Comparison of ENCODE assay signal across 15 cellular contexts in the genomic region with DNA sequence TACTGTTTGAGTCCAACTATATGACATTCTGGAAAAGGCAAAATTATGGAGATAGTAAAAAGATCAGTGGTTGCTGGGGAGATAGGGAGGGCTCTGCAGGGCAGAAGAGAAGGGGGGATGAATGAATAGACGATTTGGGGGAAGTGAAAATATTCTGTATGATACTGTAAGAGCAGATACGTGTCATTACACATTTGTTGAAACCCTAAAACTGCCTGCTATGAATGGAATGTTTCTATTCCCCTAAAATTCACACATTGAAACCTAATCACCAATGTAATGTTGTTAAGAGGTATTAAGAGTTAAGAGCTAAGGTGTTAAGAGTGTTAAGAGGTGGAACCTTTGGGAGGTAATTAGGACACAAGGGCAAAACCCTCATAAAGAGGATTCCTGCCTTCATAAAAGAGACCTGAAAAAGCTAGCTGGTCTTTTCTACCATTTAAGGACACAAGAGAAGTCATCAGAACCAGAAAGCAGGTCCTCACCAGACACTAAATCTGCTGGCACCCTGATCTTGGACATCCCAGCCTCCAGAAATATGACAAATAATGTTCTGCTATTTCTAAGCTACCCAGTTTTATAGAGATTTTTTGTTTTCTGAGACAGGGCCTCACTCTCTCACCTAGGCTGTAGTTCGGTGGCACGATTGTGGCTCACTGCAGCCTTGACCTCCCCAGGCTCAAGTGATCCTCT.
DNase-seq lines count a peak whose midpoint lies in the region; ATAC-seq, FAIRE-seq and TF ChIP-seq lines count a peak whose summit lies in the region.
"Had no signal": no experiment of that assay in that cellular context is flagged by ENCODE, and none has a peak within 500 bp of the region (broad histone marks: within the 10 kb centered on the region; RNA-seq: fewer than 3 reads in every experiment).

No MANE protein-coding gene starts in this region.

- CTCF ChIA-PET in GM12878 (lab: Yijun Ruan, JAX) = interaction anchor here (0.7 to 2.1 kb wide), 8 partner anchors 11 to 196 kb away, joined by 3 to 14 read pairs (median 3); partner anchors contain the start of genes ATAD2B and WDCP

- H3K36me3 ChIP-seq in GM12878 (ENCODE audit: control insufficient read depth in 2 of 2, insufficient read depth in 2 of 2, low read length in 1 of 2) = peaks cover 2% of the 10 kb centered on the region in 2 experiments; a peak in 3 of 4 replicates
- H3K36me3 ChIP-seq: thoracic aorta had no signal

- RAD21 ChIA-PET in GM12878 (lab: Charles Lee; ENCODE audit: unreplicated experiment) = interaction anchor here (0.6 to 3.0 kb wide), 9 partner anchors 8 to 268 kb away, joined by 3 to 18 read pairs (median 3); partner anchors contain the start of gene ATAD2B

- H2AFZ ChIP-seq in GM12878 (ENCODE audit: control insufficient read depth, low read depth, low read length) = peak overlapping the region; percentile 51

- POLR2A ChIA-PET in GM12878 (lab: Charles Lee) = interaction anchor here (0.5 to 2.4 kb wide), 6 partner anchors 23 to 97 kb away, joined by 3 to 8 read pairs (median 5); partner anchors contain the start of gene ATAD2B

- H3K9ac ChIP-seq in GM12878 (ENCODE audit: control insufficient read depth, insufficient read depth, low read length) = peak overlapping the region; percentile 52

- no peak for TF ChIP-seq POLR2A in GM12878 (IDR thresholded peaks at IDR 0.05; ENCODE audit: low read depth, low read length)

- BruUV-seq in GM12878 (replicated peaks; lab: Mats Ljungman, UMichigan) = no TSS peak

- WGBS in GM12878 (ENCODE audit: insufficient coverage, insufficient replicate concordance, low lambda C conversion rate, missing lambda C conversion rate) = 48% methylated on average over 4 of the region's 4 CpGs

- H3K4me3 ChIP-seq in GM12878 = no peak overlapping the region; the same call in 1 of the 2 replicates
- H3K4me3 ChIP-seq: thoracic aorta had no signal

- peak overlapping the region; percentile 87 for H3K27ac ChIP-seq in GM12878 (ENCODE audit: control insufficient read depth, insufficient read depth)
- H3K27ac ChIP-seq: thoracic aorta had no signal

- H3K27me3 ChIP-seq in GM12878 (replicated peaks in 1 of 2; ENCODE audit: control insufficient read depth in 2 of 2, insufficient read depth in 2 of 2, low read length in 1 of 2) = no peaks in the 10 kb centered on the region

- H3K79me2 ChIP-seq in GM12878 (ENCODE audit: control insufficient read depth, insufficient read depth, low read length) = peaks cover 3% of the 10 kb centered on the region

- no peaks in the 10 kb centered on the region for H3K9me3 ChIP-seq in GM12878 (replicated peaks; ENCODE audit: control insufficient read depth, insufficient read depth, low read length)
- H3K9me3 ChIP-seq: thoracic aorta had no signal

- in situ Hi-C loops in GM12878 (cut with MboI) = no loop called here

- H4K20me1 ChIP-seq in GM12878 (ENCODE audit: control insufficient read depth, insufficient read depth) = no peaks in the 10 kb centered on the region

- no peak for TF ChIP-seq CTCF in GM12878 (IDR thresholded peaks at IDR 0.05 in 2 of 3, conservative IDR thresholded peaks at IDR 0.05 in 1 of 3; ENCODE audit: control insufficient read depth in 2 of 3, extremely low read depth in 1 of 3, insufficient read depth in 1 of 3, low read depth in 3 of 3, low read length in 3 of 3)

- peak in 1 of 2 experiments; percentile 81; a peak in 2 of 4 replicates for TF ChIP-seq EP300 in GM12878 (IDR thresholded peaks at IDR 0.05; ENCODE audit: borderline replicate concordance in 1 of 2, control insufficient read depth in 1 of 2, low read depth in 2 of 2, low read length in 2 of 2)

- H3K4me2 ChIP-seq in GM12878 (ENCODE audit: control insufficient read depth, insufficient read depth) = peak overlapping the region; percentile 36

- SMC1A ChIA-PET in GM12878 (lab: Charles Lee; ENCODE audit: uncharacterized antibody, unreplicated experiment) = interaction anchor here (0.9 to 2.8 kb wide), 8 partner anchors 12 to 77 kb away, joined by 3 to 17 read pairs (median 4); partner anchors contain the start of gene ATAD2B

- ATAC-seq in GM18499 (IDR thresholded peaks at IDR 0.05; ENCODE audit: insufficient read depth, unreplicated experiment) (peak; percentile 83), GM21360 (IDR thresholded peaks at IDR 0.05; ENCODE audit: unreplicated experiment) (peak; percentile 88), HG03064 (IDR thresholded peaks at IDR 0.05; ENCODE audit: low read depth, unreplicated experiment) (peak; percentile 77), GM12878 (peak; percentile 97)
- ATAC-seq: left lobe of liver had no signal

- intact Hi-C loops in GM12878 (cut with micrococcal nuclease; ENCODE audit: unreplicated experiment) = no loop called here

- H3K4me1 ChIP-seq in GM12878 (ENCODE audit: control insufficient read depth, insufficient read depth, low read length) = peaks cover 29% of the 10 kb centered on the region

- no peak for TF ChIP-seq RAD21 in GM12878 (IDR thresholded peaks at IDR 0.05; ENCODE audit: insufficient read depth, low read depth, low read length)

- peak; percentile 98 for FAIRE-seq in GM12878 (lab: Jason Lieb, UNC)

- DNase-seq in GM12878 (ENCODE audit: low read depth, low spot score) = peak; percentile 53
- DNase-seq in activated CD4-positive, alpha-beta T cell treated with anti-CD3 and anti-CD28 coated beads for 4 hours = no peak
- DNase-seq in CD1c-positive myeloid dendritic cell (ENCODE audit: extremely low spot score) = no peak
- no peak for DNase-seq in epidermal melanocyte (ENCODE audit: insufficient read length, low spot score)
- no peak for DNase-seq in NCI-H128 (lab: John Stamatoyannopoulos, UW; ENCODE audit: unreplicated experiment)
- DNase-seq: cerebellar nuclear complex; foreskin fibroblast; NCI-H146; occipital lobe; stimulated activated CD4-positive, alpha-beta T cell treated with anti-CD3 and anti-CD28 coated beads, Interleukin-4, amount 100 ng/mL, for 4 hours had no signal

TF ChIP-seq in GM12878, 131 proteins besides CTCF, POLR2A, EP300 and RAD21 (continues in another document):
- TF ChIP-seq, protein P1, sequence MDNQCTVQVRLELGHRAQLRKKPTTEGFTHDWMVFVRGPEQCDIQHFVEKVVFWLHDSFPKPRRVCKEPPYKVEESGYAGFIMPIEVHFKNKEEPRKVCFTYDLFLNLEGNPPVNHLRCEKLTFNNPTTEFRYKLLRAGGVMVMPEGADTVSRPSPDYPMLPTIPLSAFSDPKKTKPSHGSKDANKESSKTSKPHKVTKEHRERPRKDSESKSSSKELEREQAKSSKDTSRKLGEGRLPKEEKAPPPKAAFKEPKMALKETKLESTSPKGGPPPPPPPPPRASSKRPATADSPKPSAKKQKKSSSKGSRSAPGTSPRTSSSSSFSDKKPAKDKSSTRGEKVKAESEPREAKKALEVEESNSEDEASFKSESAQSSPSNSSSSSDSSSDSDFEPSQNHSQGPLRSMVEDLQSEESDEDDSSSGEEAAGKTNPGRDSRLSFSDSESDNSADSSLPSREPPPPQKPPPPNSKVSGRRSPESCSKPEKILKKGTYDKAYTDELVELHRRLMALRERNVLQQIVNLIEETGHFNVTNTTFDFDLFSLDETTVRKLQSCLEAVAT (IDR thresholded peaks at IDR 0.05) = no peak
- TF ChIP-seq ZNF217 (IDR thresholded peaks at IDR 0.05) (peak; percentile 40; the same call in 1 of the 2 replicates), SREBF1 (IDR thresholded peaks at IDR 0.05; ENCODE audit: low read length) (no peak), ZSCAN29 (IDR thresholded peaks at IDR 0.05) (no peak), SMAD1 (IDR thresholded peaks at IDR 0.05; ENCODE audit: low read depth, partially characterized antibody) (no peak), KAT2A (conservative IDR thresholded peaks at IDR 0.05; ENCODE audit: control insufficient read depth, low read depth, low read length) (no peak), CREM (IDR thresholded peaks at IDR 0.05; ENCODE audit: low read depth) (peak; percentile 59; the same call in 1 of the 2 replicates), PRDM15 (CRISPR knock-in tag; IDR thresholded peaks at IDR 0.05) (no peak), RELA (IDR thresholded peaks at IDR 0.05; ENCODE audit: borderline replicate concordance, partially characterized antibody) (peak; percentile 63)
- TF ChIP-seq, protein P2, sequence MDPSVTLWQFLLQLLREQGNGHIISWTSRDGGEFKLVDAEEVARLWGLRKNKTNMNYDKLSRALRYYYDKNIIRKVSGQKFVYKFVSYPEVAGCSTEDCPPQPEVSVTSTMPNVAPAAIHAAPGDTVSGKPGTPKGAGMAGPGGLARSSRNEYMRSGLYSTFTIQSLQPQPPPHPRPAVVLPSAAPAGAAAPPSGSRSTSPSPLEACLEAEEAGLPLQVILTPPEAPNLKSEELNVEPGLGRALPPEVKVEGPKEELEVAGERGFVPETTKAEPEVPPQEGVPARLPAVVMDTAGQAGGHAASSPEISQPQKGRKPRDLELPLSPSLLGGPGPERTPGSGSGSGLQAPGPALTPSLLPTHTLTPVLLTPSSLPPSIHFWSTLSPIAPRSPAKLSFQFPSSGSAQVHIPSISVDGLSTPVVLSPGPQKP (IDR thresholded peaks at IDR 0.05; ENCODE audit: low read depth, low read length) = no peak
